Comparison of ENCODE assay signal across 23 cellular contexts in genomic region chr7:71886066-71886465, GRCh38.
DNase-seq lines count a peak whose midpoint lies in the region; ATAC-seq and TF ChIP-seq lines count a peak whose summit lies in the region.
"Had no signal": no experiment of that assay in that cellular context is flagged by ENCODE, and none has a peak within 500 bp of the region (broad histone marks: within the 10 kb centered on the region; RNA-seq: fewer than 3 reads in every experiment).

No MANE protein-coding gene starts in this region.

- H3K36me3 ChIP-seq in neuron (ENCODE audit: insufficient read depth, low read length) = no peaks in the 10 kb centered on the region
- H3K36me3 ChIP-seq in PC-9 (ENCODE audit: low read depth) = no peaks in the 10 kb centered on the region
- H3K36me3 ChIP-seq: cardiac muscle cell, SJSA1 had no signal

- in situ Hi-C loops in SK-MEL-5 (cut with HindIII; ENCODE audit: low pct_unique_long_range_greater_than_20kb, low sequenced_read_pairs) = no loop called here

- H3K79me2 ChIP-seq in PC-9 (ENCODE audit: low read depth) = no peaks in the 10 kb centered on the region

- no peak overlapping the region for H3K27ac ChIP-seq in PC-9
- H3K27ac ChIP-seq: cardiac muscle cell, SJSA1 had no signal

- peaks cover 8% of the 10 kb centered on the region for H3K4me1 ChIP-seq in neuron (ENCODE audit: insufficient read depth, low read length)
- H3K4me1 ChIP-seq in PC-9 (replicated peaks; ENCODE audit: insufficient read depth) = no peaks in the 10 kb centered on the region
- H3K4me1 ChIP-seq: SJSA1 had no signal

- TF ChIP-seq CTCF in PC-9 (conservative IDR thresholded peaks at IDR 0.05) = no peak

- no TSS peak for BruUV-seq in PC-9 (replicated peaks; lab: Mats Ljungman, UMichigan)

- intact Hi-C loops in PC-9 (cut with micrococcal nuclease; ENCODE audit: unreplicated experiment) = no loop called here

- DNase-seq in COLO829 (ENCODE audit: low spot score) (peak; percentile 89), SK-MEL-5 (ENCODE audit: low read depth, low spot score) (peak; percentile 94), epidermal melanocyte (ENCODE audit: insufficient read length, low spot score) (peak; percentile 58), PC-9 (no peak)
- no peak for DNase-seq in central memory CD4-positive, alpha-beta T cell
- DNase-seq: activated CD4-positive, alpha-beta T cell treated with anti-CD3 and anti-CD28 coated beads, Interleukin-2, amount 50 U/mL, for 48 hours; activated CD8-positive, alpha-beta memory T cell treated with anti-CD3 and anti-CD28 coated beads, Interleukin-2, amount 50 U/mL, for 4 hours; islet precursor cell; left ventricle myocardium superior; naive B cell; NCI-H1105; NCI-H2029 treated with DMSO at 0.1 percent for 48 hours; NCI-H526 treated with DMSO at 0.1 percent for 48 hours; small intestine; stimulated activated CD4-positive, alpha-beta T cell treated with anti-CD3 and anti-CD28 coated beads, Interleukin-1b, Interleukin-23, amount 100 ng/mL, for 48 hours; stimulated activated CD8-positive, alpha-beta memory T cell treated with anti-CD3 and anti-CD28 coated beads, Interleukin-4, amount 100 ng/mL, for 48 hours; T-helper 1 cell had no signal

- H4K20me1 ChIP-seq in PC-9 (ENCODE audit: insufficient read depth) = no peaks in the 10 kb centered on the region; the same call in 1 of the 2 replicates

- no peak overlapping the region for H3K4me2 ChIP-seq in PC-9

- POLR2A ChIA-PET in PC-9 (lab: Charles Lee; ENCODE audit: unreplicated experiment) = no interaction called here

- H3K9me2 ChIP-seq in PC-9 (ENCODE audit: insufficient read depth) = no peaks in the 10 kb centered on the region

- H3K9me3 ChIP-seq in neuron (ENCODE audit: low read length) (no peaks in the 10 kb centered on the region), PC-9 (ENCODE audit: insufficient read depth, low read depth) (no peaks in the 10 kb centered on the region)

- ATAC-seq in HG03469 (IDR thresholded peaks at IDR 0.05; ENCODE audit: unreplicated experiment) = no peak
- ATAC-seq in HG02852 (IDR thresholded peaks at IDR 0.05; ENCODE audit: unreplicated experiment) = no peak
- ATAC-seq: activated T-helper 17 cell treated with anti-CD3 and anti-CD28 coated beads, Interleukin-2, amount 50 U/mL, for 72 hours; left ventricle myocardium superior had no signal

- no peaks in the 10 kb centered on the region for H3K27me3 ChIP-seq in neuron (ENCODE audit: insufficient read depth, low read length)
- H3K27me3 ChIP-seq in PC-9 (ENCODE audit: insufficient read depth, low read depth) = peaks cover 33% of the 10 kb centered on the region
- H3K27me3 ChIP-seq: cardiac muscle cell, SJSA1 had no signal

- H3F3A ChIP-seq in PC-9 (ENCODE audit: insufficient read depth, low read depth) = no peaks in the 10 kb centered on the region

- peak overlapping the region; percentile 42 for H2AFZ ChIP-seq in neuron (ENCODE audit: low read depth, low read length)
- no peak overlapping the region for H2AFZ ChIP-seq in PC-9

- CTCF ChIA-PET in PC-9 (lab: Charles Lee) = no interaction called here

- H3K4me3 ChIP-seq in neuron (ENCODE audit: low read length) = no peak overlapping the region
- no peak overlapping the region for H3K4me3 ChIP-seq in PC-9
- H3K4me3 ChIP-seq: cardiac muscle cell, SJSA1 had no signal

Comparison
In these comparisons a context has a peak if more than half of its experiments do, and no peak if none do; other contexts are left out.
1. DNase-seq: peak in COLO829 (single experiment), SK-MEL-5 (single experiment) and epidermal melanocyte (single experiment); none in central memory CD4-positive, alpha-beta T cell (single experiment) and PC-9 (0 of 2).